8 cellular contexts compared by ENCODE assay signal in genomic region chr17:35337364-35337763, GRCh38. TPM values are rescaled to one million over a fixed set of nuclear protein-coding genes. Genes with fewer than 3 reads are reported as not detected.
"Had no signal": no experiment of that assay in that cellular context is flagged by ENCODE, and none has a peak within 500 bp of the region (broad histone marks: within the 10 kb centered on the region; RNA-seq: fewer than 3 reads in every experiment).

No MANE protein-coding gene starts in this region.

- H3K4me3 ChIP-seq: GM23248, HAP-1 had no signal

- ATAC-seq: HCT116, HepG2 had no signal

- H3K27ac ChIP-seq: GM23248, HL-60 had no signal

- H3K9ac ChIP-seq: GM23248 had no signal

- DNase-seq: GM23248, GOT3, H7, HFFc6 had no signal

- H3K36me3 ChIP-seq: HAP-1 had no signal

RNA-seq across cellular contexts. Expression of gene SLFN11, which starts 36.1 kb away (rescaled TPM):
- polyA plus RNA-seq: HepG2 had no signal
